ENCODE assay signal across 25 cellular contexts in genomic region chr6:106662458-106662857, GRCh38.
"Had no signal": no experiment of that assay in that cellular context is flagged by ENCODE, and none has a peak within 500 bp of the region (broad histone marks: within the 10 kb centered on the region; RNA-seq: fewer than 3 reads in every experiment).

No MANE protein-coding gene starts in this region.

- DNase-seq: activated CD4-positive, alpha-beta T cell treated with anti-CD3 and anti-CD28 coated beads for 4 hours; activated CD8-positive, alpha-beta memory T cell treated with anti-CD3 and anti-CD28 coated beads, Interleukin-2, amount 50 U/mL, for 4 hours; activated CD8-positive, alpha-beta T cell treated with anti-CD3 and anti-CD28 coated beads for 36 hours; activated naive CD4-positive, alpha-beta T cell treated with anti-CD3 and anti-CD28 coated beads, Interleukin-2, amount 50 U/mL, for 16 hours; activated naive CD8-positive, alpha-beta T cell treated with anti-CD3 and anti-CD28 coated beads, Interleukin-2, amount 10 ng/mL, durations not matched to agents 7 days and 5 days; activated T-cell treated with anti-CD3 and anti-CD28 coated beads, Interleukin-2, amount 50 U/mL, for 1 hour; adrenal gland; aorta; caudate nucleus; KBM-7; NCI-H1048; NCI-H1417; NCI-H2029; NCI-H2107; NCI-H2171 treated with DMSO at 0.1 percent for 48 hours; NCI-H226; NCI-H526; NCI-H82; Peyer's patch; Right ventricle myocardium superior; T-cell; T-helper 2 cell; WERI-Rb-1 had no signal

- H3K4me3 ChIP-seq: adrenal gland, breast epithelium, Peyer's patch had no signal

- H3K4me1 ChIP-seq: adrenal gland, breast epithelium, Peyer's patch had no signal

- H3K27ac Mint-ChIP-seq: activated CD8-positive, alpha-beta T cell treated with anti-CD3 and anti-CD28 coated beads for 36 hours; activated naive CD8-positive, alpha-beta T cell treated with anti-CD3 and anti-CD28 coated beads, Interleukin-2, amount 10 ng/mL, durations not matched to agents 7 days and 5 days; T-cell had no signal

- H3K27ac ChIP-seq: adrenal gland, RWPE1, WERI-Rb-1 had no signal

- H3K27me3 ChIP-seq: adrenal gland, breast epithelium, Peyer's patch had no signal

- H3K4me3 Mint-ChIP-seq: activated CD8-positive, alpha-beta T cell treated with anti-CD3 and anti-CD28 coated beads for 36 hours; activated naive CD8-positive, alpha-beta T cell treated with anti-CD3 and anti-CD28 coated beads, Interleukin-2, amount 10 ng/mL, durations not matched to agents 7 days and 5 days; T-cell had no signal

- H3K36me3 ChIP-seq: breast epithelium had no signal

- H3K27me3 Mint-ChIP-seq: activated CD8-positive, alpha-beta T cell treated with anti-CD3 and anti-CD28 coated beads for 36 hours; activated naive CD8-positive, alpha-beta T cell treated with anti-CD3 and anti-CD28 coated beads, Interleukin-2, amount 10 ng/mL, durations not matched to agents 7 days and 5 days; T-cell had no signal
